10 cellular contexts compared by ENCODE assay signal in the genomic region with DNA sequence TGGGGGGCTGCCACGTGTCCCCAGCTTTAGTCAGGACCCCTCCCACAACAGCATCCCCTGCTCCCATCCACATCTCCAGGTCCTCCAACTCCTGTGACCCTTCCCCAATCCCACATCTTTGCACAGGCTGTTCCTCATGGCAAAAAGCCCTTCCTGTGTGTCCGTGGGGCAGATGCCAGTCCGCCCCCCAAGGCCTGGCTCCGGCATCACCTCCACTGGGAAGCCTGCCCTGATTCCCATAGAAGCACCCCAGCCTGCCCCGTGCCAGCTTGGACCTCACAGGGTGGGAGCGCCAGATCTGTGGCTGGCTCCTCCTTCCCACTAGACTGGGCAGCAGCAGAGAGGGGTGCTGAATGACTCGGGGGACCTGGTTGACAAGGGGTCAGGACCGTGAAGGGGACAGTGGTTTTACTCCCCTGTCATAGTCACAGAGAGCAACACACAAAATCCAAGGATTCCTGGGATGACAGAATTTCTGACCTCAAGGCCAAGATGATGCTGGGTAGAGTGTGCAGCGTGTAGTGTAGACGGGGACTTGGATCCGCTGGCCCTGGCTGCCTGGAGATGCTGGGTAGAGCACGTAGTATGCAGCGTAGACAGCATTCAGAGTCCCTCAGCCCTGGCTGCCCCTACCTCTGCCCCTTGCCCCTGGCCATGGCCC. TPM values are rescaled to one million over a fixed set of nuclear protein-coding genes. Genes with fewer than 3 reads are reported as not detected.
DNase-seq lines count a peak whose midpoint lies in the region; ATAC-seq, FAIRE-seq and TF ChIP-seq lines count a peak whose summit lies in the region.
"Had no signal": no experiment of that assay in that cellular context is flagged by ENCODE, and none has a peak within 500 bp of the region (broad histone marks: within the 10 kb centered on the region; RNA-seq: fewer than 3 reads in every experiment).

No MANE protein-coding gene starts in this region.

- TF ChIP-seq EP300 in gastroesophageal sphincter (IDR thresholded peaks at IDR 0.05) (no peak), stomach (IDR thresholded peaks at IDR 0.05) (no peak)

- H3K4me3 Mint-ChIP-seq in activated T-cell treated with anti-CD3 and anti-CD28 coated beads, Interleukin-2, amount 50 U/mL, for 24 hours = no peak overlapping the region
- peak overlapping the region in 1 of 2 donors; percentile 85 for H3K4me3 Mint-ChIP-seq in activated T-cell treated with anti-CD3 and anti-CD28 coated beads, Interleukin-2, amount 50 U/mL, for 72 hours

- H3K79me2 ChIP-seq in PC-9 (ENCODE audit: low read depth) = no peaks in the 10 kb centered on the region

- CTCF ChIA-PET in PC-9 (lab: Charles Lee) = interaction anchor here (0.5 to 0.6 kb wide), 2 partner anchors 45 to 90 kb away, joined by 6 to 14 read pairs; no protein-coding TSS in a partner anchor

- peaks cover 6% of the 10 kb centered on the region for H3K27me3 Mint-ChIP-seq in activated T-cell treated with anti-CD3 and anti-CD28 coated beads, Interleukin-2, amount 50 U/mL, for 24 hours
- H3K27me3 Mint-ChIP-seq in activated T-cell treated with anti-CD3 and anti-CD28 coated beads, Interleukin-2, amount 50 U/mL, for 72 hours (ENCODE audit: low read depth) = peaks cover 44% of the 10 kb centered on the region

- no peak overlapping the region; the same call in 1 of the 2 replicates for H2AFZ ChIP-seq in PC-9

- TF ChIP-seq CTCF in PC-9 (conservative IDR thresholded peaks at IDR 0.05) (no peak), gastroesophageal sphincter (IDR thresholded peaks at IDR 0.05) (no peak), stomach (IDR thresholded peaks at IDR 0.05) (no peak)

- H3K9me2 ChIP-seq in PC-9 (ENCODE audit: insufficient read depth) = no peaks in the 10 kb centered on the region

- no peak for FAIRE-seq in frontal cortex (lab: Jason Lieb, UNC)
- FAIRE-seq: endometrium had no signal

- WGBS in gastroesophageal sphincter (ENCODE audit: low coverage in 1 of 2), 2 donors = 86% methylated on average over 6 of the region's 13 CpGs; no CpG with 5 or more reads in 1 of the 2 donors
- 77 to 87% (median 83%) methylated on average over 13 of the region's 13 CpGs for WGBS in stomach, 5 donors

- no peaks in the 10 kb centered on the region for H4K20me1 ChIP-seq in PC-9 (ENCODE audit: insufficient read depth)

- peak overlapping the region; percentile 91 for H3K27ac Mint-ChIP-seq in activated T-cell treated with anti-CD3 and anti-CD28 coated beads, Interleukin-2, amount 50 U/mL, for 24 hours
- no peak overlapping the region for H3K27ac Mint-ChIP-seq in activated T-cell treated with anti-CD3 and anti-CD28 coated beads, Interleukin-2, amount 50 U/mL, for 72 hours

- POLR2A ChIA-PET in PC-9 (lab: Charles Lee; ENCODE audit: unreplicated experiment) = no interaction called here

- H3K4me1 ChIP-seq in PC-9 (replicated peaks; ENCODE audit: insufficient read depth) = peaks cover 31% of the 10 kb centered on the region
- peaks cover 4 to 51% (median 23%) of the 10 kb centered on the region in 3 donors for H3K4me1 ChIP-seq in gastroesophageal sphincter
- peaks cover 8 to 42% (median 23%) of the 10 kb centered on the region in 4 donors for H3K4me1 ChIP-seq in stomach

- no TSS peak for BruUV-seq in PC-9 (replicated peaks; lab: Mats Ljungman, UMichigan)

- no peak for TF ChIP-seq POLR2A in gastroesophageal sphincter (IDR thresholded peaks at IDR 0.05)
- no peak for TF ChIP-seq POLR2A in stomach (IDR thresholded peaks at IDR 0.05)

- peaks cover 60% of the 10 kb centered on the region for H3K4me1 Mint-ChIP-seq in activated T-cell treated with anti-CD3 and anti-CD28 coated beads, Interleukin-2, amount 50 U/mL, for 24 hours (ENCODE audit: low read depth)
- H3K4me1 Mint-ChIP-seq in activated T-cell treated with anti-CD3 and anti-CD28 coated beads, Interleukin-2, amount 50 U/mL, for 72 hours (ENCODE audit: low read depth) = peaks cover 66% of the 10 kb centered on the region

- H3F3A ChIP-seq in PC-9 (ENCODE audit: insufficient read depth, low read depth) = peaks cover 28% of the 10 kb centered on the region

- H3K27me3 ChIP-seq in PC-9 (ENCODE audit: insufficient read depth, low read depth) (no peaks in the 10 kb centered on the region), gastroesophageal sphincter (no peaks in the 10 kb centered on the region), stomach (no peaks in the 10 kb centered on the region)

- peaks cover 2% of the 10 kb centered on the region for H3K9me3 Mint-ChIP-seq in activated T-cell treated with anti-CD3 and anti-CD28 coated beads, Interleukin-2, amount 50 U/mL, for 24 hours
- peaks cover 0 to 2% of the 10 kb centered on the region in 2 donors for H3K9me3 Mint-ChIP-seq in activated T-cell treated with anti-CD3 and anti-CD28 coated beads, Interleukin-2, amount 50 U/mL, for 72 hours

- H3K27ac ChIP-seq in PC-9 = peak overlapping the region; percentile 80
- peak overlapping the region in 3 of 4 donors; percentile 50 to 64 (median 50) for H3K27ac ChIP-seq in gastroesophageal sphincter
- peak overlapping the region in 4 of 5 donors; percentile 24 to 65 (median 46) for H3K27ac ChIP-seq in stomach

- intact Hi-C loops in PC-9 (cut with micrococcal nuclease; ENCODE audit: unreplicated experiment) (no loop called here), stomach (cut with DNase I; ENCODE audit: low total_unique reads) (no loop called here)

- H3K9me3 ChIP-seq in PC-9 (ENCODE audit: insufficient read depth, low read depth) (no peaks in the 10 kb centered on the region), gastroesophageal sphincter (no peaks in the 10 kb centered on the region), stomach (no peaks in the 10 kb centered on the region)

- H3K4me3 ChIP-seq in PC-9 (no peak overlapping the region), gastroesophageal sphincter (no peak overlapping the region), stomach (no peak overlapping the region)

- ATAC-seq in activated T-cell treated with anti-CD3 and anti-CD28 coated beads, Interleukin-2, amount 50 U/mL, for 72 hours (replicated peaks in 1 of 2) = no peak
- ATAC-seq in gastroesophageal sphincter = no peak

- no peak for DNase-seq in activated T-cell treated with anti-CD3 and anti-CD28 coated beads, Interleukin-2, amount 50 U/mL, for 24 hours
- no peak for DNase-seq in activated T-cell treated with anti-CD3 and anti-CD28 coated beads, Interleukin-2, amount 50 U/mL, for 72 hours
- DNase-seq in PC-9 (no peak), stomach (no peak), NCI-H2107 (lab: John Stamatoyannopoulos, UW) (no peak), epidermal melanocyte (ENCODE audit: insufficient read length, low spot score) (no peak), frontal cortex (ENCODE audit: low spot score in 2 of 2) (no peak)
- DNase-seq: NCI-H524 treated with DMSO at 0.1 percent for 48 hours had no signal

- no peaks in the 10 kb centered on the region for H3K36me3 Mint-ChIP-seq in activated T-cell treated with anti-CD3 and anti-CD28 coated beads, Interleukin-2, amount 50 U/mL, for 24 hours (ENCODE audit: low read depth)
- peaks cover 0 to 4% of the 10 kb centered on the region in 2 donors for H3K36me3 Mint-ChIP-seq in activated T-cell treated with anti-CD3 and anti-CD28 coated beads, Interleukin-2, amount 50 U/mL, for 72 hours (ENCODE audit: insufficient read depth in 2 of 2)

- no peaks in the 10 kb centered on the region for H3K36me3 ChIP-seq in PC-9 (ENCODE audit: low read depth)
- no peaks in the 10 kb centered on the region for H3K36me3 ChIP-seq in gastroesophageal sphincter
- H3K36me3 ChIP-seq in stomach = no peaks in the 10 kb centered on the region

- H3K4me2 ChIP-seq in PC-9 = peak overlapping the region; percentile 62

RNA-seq across cellular contexts. Expression of gene KLF2, which starts 13.3 kb away (rescaled TPM):
- under 1 TPM; 0.36 to 0.76 TPM for total RNA-seq in activated T-cell treated with anti-CD3 and anti-CD28 coated beads, Interleukin-2, amount 50 U/mL, for 72 hours
- total RNA-seq in PC-9 (2021) = 1.6 and 2.0 TPM in 2 replicates
- 10 to 100 TPM; 29.4 to 40.0 (median 34.9) TPM for total RNA-seq in gastroesophageal sphincter
- 100 to 1,000 TPM in 1 of 5 donors, 10 to 100 TPM in 4; 31.0 to 107 (median 72.3) TPM for total RNA-seq in stomach
- 10 to 100 TPM in 2 of 3 donors, 1 to 10 TPM in 1; 9.5 to 69.5 (median 16.7) TPM for polyA plus RNA-seq in stomach
- total RNA-seq in frontal cortex = 2.4 TPM
